In the genomic region with DNA sequence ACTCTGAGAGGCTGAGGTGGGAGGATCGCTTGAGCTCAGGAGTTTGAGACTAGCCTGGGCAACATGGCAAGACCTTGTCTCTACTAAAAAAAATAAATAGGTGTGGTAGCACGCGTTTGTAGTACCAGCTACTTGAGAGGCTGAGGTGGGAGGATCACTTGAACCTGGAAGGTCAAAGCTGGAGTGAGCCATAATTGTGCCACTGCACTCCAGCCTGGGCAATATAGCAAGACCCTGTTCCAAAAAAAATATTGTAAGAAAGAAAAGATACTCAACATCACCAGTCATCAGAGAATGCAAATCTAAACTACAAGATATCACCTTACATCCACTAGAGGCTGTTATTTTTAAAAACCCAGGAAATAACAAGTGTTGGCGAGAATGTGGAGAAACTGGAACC, we compare ENCODE assay signal across 18 cellular contexts. TPM values are rescaled to one million over a fixed set of nuclear protein-coding genes. Genes with fewer than 3 reads are reported as not detected.
DNase-seq lines count a peak whose midpoint lies in the region; ATAC-seq and TF ChIP-seq lines count a peak whose summit lies in the region.
"Had no signal": no experiment of that assay in that cellular context is flagged by ENCODE, and none has a peak within 500 bp of the region (broad histone marks: within the 10 kb centered on the region; RNA-seq: fewer than 3 reads in every experiment).

No MANE protein-coding gene starts in this region.

- H3K27ac ChIP-seq in psoas muscle = no peak overlapping the region
- H3K27ac ChIP-seq: 22Rv1, A549, C4-2B had no signal

- H3K4me3 Mint-ChIP-seq in activated naive CD8-positive, alpha-beta T cell treated with anti-CD3 and anti-CD28 coated beads for 36 hours = no peak overlapping the region
- H3K4me3 Mint-ChIP-seq in activated naive CD8-positive, alpha-beta T cell treated with anti-CD3 and anti-CD28 coated beads, Interleukin-2, amount 50 U/mL, for 24 hours = no peak overlapping the region
- no peak overlapping the region for H3K4me3 Mint-ChIP-seq in WTC11
- H3K4me3 Mint-ChIP-seq in memory B cell = no peak overlapping the region
- H3K4me3 Mint-ChIP-seq: CD4-positive, alpha-beta T cell; CD8-positive, alpha-beta T cell had no signal

- H3K9me3 ChIP-seq in psoas muscle = peaks cover 12% of the 10 kb centered on the region
- H3K9me3 ChIP-seq: Caco-2 had no signal

- ATAC-seq in activated naive CD8-positive, alpha-beta T cell treated with anti-CD3 and anti-CD28 coated beads, Interleukin-2, amount 50 U/mL, for 24 hours = no peak
- ATAC-seq in WTC11 = no peak
- ATAC-seq in memory B cell (ENCODE audit: low read depth) = no peak
- ATAC-seq in psoas muscle = no peak
- ATAC-seq: A549; CD8-positive, alpha-beta T cell had no signal

- WGBS in psoas muscle, 3 donors = 96 to 100% (median 97%) methylated on average over 4 of the region's 4 CpGs

- H3K27me3 ChIP-seq in psoas muscle (ENCODE audit: insufficient read depth in 3 of 3, low read length in 2 of 3) = no peaks in the 10 kb centered on the region
- H3K27me3 ChIP-seq: BLaER1 treated with 17β-estradiol and CSF1 and Interleukin-3, amounts not matched to agents 10 nM and 100 nM had no signal

- no peaks in the 10 kb centered on the region for H3K36me3 ChIP-seq in psoas muscle (ENCODE audit: insufficient read depth in 1 of 2, low read depth in 1 of 2)

- peaks cover 43% of the 10 kb centered on the region for H3K4me1 Mint-ChIP-seq in activated naive CD8-positive, alpha-beta T cell treated with anti-CD3 and anti-CD28 coated beads for 36 hours
- peaks cover 68% of the 10 kb centered on the region for H3K4me1 Mint-ChIP-seq in activated naive CD8-positive, alpha-beta T cell treated with anti-CD3 and anti-CD28 coated beads, Interleukin-2, amount 50 U/mL, for 24 hours
- peaks cover 48% of the 10 kb centered on the region for H3K4me1 Mint-ChIP-seq in WTC11
- H3K4me1 Mint-ChIP-seq in memory B cell = peaks cover 52% of the 10 kb centered on the region

- H3K4me3 ChIP-seq in psoas muscle = no peak overlapping the region
- H3K4me3 ChIP-seq: A549 had no signal

- H3K4me1 ChIP-seq in psoas muscle = peaks cover 27% of the 10 kb centered on the region
- H3K4me1 ChIP-seq: A549, Caco-2 had no signal

- TF ChIP-seq CTCF in WTC11 (IDR thresholded peaks at IDR 0.05) = no peak
- no peak for TF ChIP-seq CTCF in psoas muscle (IDR thresholded peaks at IDR 0.05)

- DNase-seq in activated naive CD8-positive, alpha-beta T cell treated with anti-CD3 and anti-CD28 coated beads for 36 hours = no peak
- no peak for DNase-seq in activated naive CD8-positive, alpha-beta T cell treated with anti-CD3 and anti-CD28 coated beads, Interleukin-2, amount 50 U/mL, for 24 hours
- no peak for DNase-seq in WTC11 (ENCODE audit: low spot score)
- no peak for DNase-seq in memory B cell (ENCODE audit: low spot score in 2 of 2)
- DNase-seq in psoas muscle = no peak
- DNase-seq in NCI-H1092 (lab: John Stamatoyannopoulos, UW) = no peak
- DNase-seq: AML-193; Caco-2; Calu3; CD4-positive, alpha-beta T cell; CD8-positive, alpha-beta T cell; DMS79 treated with DMSO at 0.1 percent for 48 hours; GF-D8 had no signal

- CTCF ChIA-PET in WTC11 (lab: Charles Lee) = no interaction called here

- peaks cover 28% of the 10 kb centered on the region for H3K9me3 Mint-ChIP-seq in activated naive CD8-positive, alpha-beta T cell treated with anti-CD3 and anti-CD28 coated beads for 36 hours
- peaks cover 34% of the 10 kb centered on the region for H3K9me3 Mint-ChIP-seq in activated naive CD8-positive, alpha-beta T cell treated with anti-CD3 and anti-CD28 coated beads, Interleukin-2, amount 50 U/mL, for 24 hours
- H3K9me3 Mint-ChIP-seq in WTC11 = peaks cover 45% of the 10 kb centered on the region
- H3K9me3 Mint-ChIP-seq in memory B cell = peaks cover 6% of the 10 kb centered on the region

- H3K27ac Mint-ChIP-seq in activated naive CD8-positive, alpha-beta T cell treated with anti-CD3 and anti-CD28 coated beads for 36 hours = peak overlapping the region; percentile 46
- no peak overlapping the region for H3K27ac Mint-ChIP-seq in activated naive CD8-positive, alpha-beta T cell treated with anti-CD3 and anti-CD28 coated beads, Interleukin-2, amount 50 U/mL, for 24 hours
- H3K27ac Mint-ChIP-seq in WTC11 (no peak overlapping the region), memory B cell (peak overlapping the region; percentile 92)
- H3K27ac Mint-ChIP-seq: CD4-positive, alpha-beta T cell; CD8-positive, alpha-beta T cell had no signal

- intact Hi-C loops in psoas muscle (cut with DNase I) = no loop called here

- POLR2A ChIA-PET in WTC11 (lab: Charles Lee) = no interaction called here

- no peaks in the 10 kb centered on the region for H3K27me3 Mint-ChIP-seq in activated naive CD8-positive, alpha-beta T cell treated with anti-CD3 and anti-CD28 coated beads for 36 hours
- H3K27me3 Mint-ChIP-seq in activated naive CD8-positive, alpha-beta T cell treated with anti-CD3 and anti-CD28 coated beads, Interleukin-2, amount 50 U/mL, for 24 hours = no peaks in the 10 kb centered on the region
- H3K27me3 Mint-ChIP-seq in WTC11 (ENCODE audit: low read depth) (no peaks in the 10 kb centered on the region; the same call in none of the 2 replicates), memory B cell (no peaks in the 10 kb centered on the region)
- H3K27me3 Mint-ChIP-seq: B cell; CD4-positive, alpha-beta T cell had no signal

- H3K36me3 Mint-ChIP-seq in activated naive CD8-positive, alpha-beta T cell treated with anti-CD3 and anti-CD28 coated beads for 36 hours = peaks cover 71% of the 10 kb centered on the region
- H3K36me3 Mint-ChIP-seq in activated naive CD8-positive, alpha-beta T cell treated with anti-CD3 and anti-CD28 coated beads, Interleukin-2, amount 50 U/mL, for 24 hours (ENCODE audit: low read depth) = peaks cover 67% of the 10 kb centered on the region
- peaks cover 59% of the 10 kb centered on the region for H3K36me3 Mint-ChIP-seq in WTC11
- H3K36me3 Mint-ChIP-seq in memory B cell = peaks cover 34% of the 10 kb centered on the region

TF ChIP-seq in WTC11, 78 proteins besides CTCF, POLR2A, EP300 and RAD21:
- TF ChIP-seq NR2C2 (CRISPR knock-in tag; IDR thresholded peaks at IDR 0.05) (no peak), ZNF121 (CRISPR knock-in tag; IDR thresholded peaks at IDR 0.05) (peak; percentile 37; the same call in 1 of the 2 replicates)

RNA-seq across cellular contexts. Expression of a gene that starts 32.5 kb away (rescaled TPM):
- 10 to 100 TPM; 41.6 to 44.7 TPM for total RNA-seq in activated naive CD8-positive, alpha-beta T cell treated with anti-CD3 and anti-CD28 coated beads for 36 hours
- total RNA-seq in WTC11 (2021) (71.4 to 78.1 TPM (median 74.7 TPM) in 3 replicates), psoas muscle (10 to 100 TPM; 27.5 to 35.6 (median 34.1) TPM)
- polyA plus RNA-seq in psoas muscle = 10 to 100 TPM; 16.3 to 24.1 (median 16.7) TPM

Comparison
In these comparisons a context has a peak if more than half of its experiments do, and no peak if none do; other contexts are left out.
1. H3K27ac Mint-ChIP-seq: peak in activated naive CD8-positive, alpha-beta T cell treated with anti-CD3 and anti-CD28 coated beads for 36 hours (single experiment) and memory B cell (single experiment); none in activated naive CD8-positive, alpha-beta T cell treated with anti-CD3 and anti-CD28 coated beads, Interleukin-2, amount 50 U/mL, for 24 hours (single experiment) and WTC11 (single experiment).